16 cellular contexts compared by ENCODE assay signal in the genomic region with DNA sequence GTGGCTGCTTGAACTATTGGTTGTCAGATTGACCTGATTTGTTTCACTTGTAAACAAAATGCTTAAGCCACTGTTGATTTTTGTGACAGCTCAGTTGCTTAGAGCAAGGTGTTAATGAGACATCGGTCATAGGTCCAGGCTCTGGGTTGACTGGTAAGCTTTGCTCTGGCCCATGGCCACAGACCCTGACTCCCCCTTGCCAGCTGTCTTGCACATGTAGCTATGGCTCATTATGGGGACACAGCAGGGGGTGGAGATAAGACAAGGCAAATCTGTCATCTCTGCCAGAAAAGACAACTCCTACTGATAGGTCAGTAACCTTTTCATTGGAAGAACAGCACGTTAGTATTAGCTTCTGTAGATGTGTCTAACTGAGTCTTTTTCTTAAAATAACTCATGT.
DNase-seq lines count a peak whose midpoint lies in the region; ATAC-seq and TF ChIP-seq lines count a peak whose summit lies in the region.
"Had no signal": no experiment of that assay in that cellular context is flagged by ENCODE, and none has a peak within 500 bp of the region (broad histone marks: within the 10 kb centered on the region; RNA-seq: fewer than 3 reads in every experiment).

No MANE protein-coding gene starts in this region.

- DNase-seq in NCI-H1092 treated with DMSO at 0.1 percent for 48 hours (lab: John Stamatoyannopoulos, UW) (peak; percentile 1), NCI-H1092 (lab: John Stamatoyannopoulos, UW) (no peak), NCI-H82 treated with DMSO at 0.1 percent for 48 hours (lab: John Stamatoyannopoulos, UW; ENCODE audit: unreplicated experiment) (peak; percentile 7), stomach (no peak), posterior cingulate gyrus (no peak), NCI-H2107 (lab: John Stamatoyannopoulos, UW) (no peak)
- DNase-seq: 8988T; activated CD4-positive, alpha-beta memory T cell treated with anti-CD3 and anti-CD28 coated beads, Interleukin-2, amount 10 ng/mL, durations not matched to agents 7 days and 5 days; NCI-H526; nucleus accumbens; stimulated activated naive CD8-positive, alpha-beta T cell treated with anti-CD3 and anti-CD28 coated beads, Interleukin-15, amount 100 ng/mL, for 72 hours; T-cell had no signal

- WGBS in stomach, 5 donors: 33 to 57% (median 50%) methylated on average over 2 of the region's 2 CpGs

- TF ChIP-seq EP300 in stomach (IDR thresholded peaks at IDR 0.05): no peak

- H3K36me3 ChIP-seq in stomach: no peaks in the 10 kb centered on the region
- H3K36me3 ChIP-seq: gastroesophageal sphincter had no signal

- H3K27me3 ChIP-seq in stomach: no peaks in the 10 kb centered on the region
- H3K27me3 ChIP-seq: gastroesophageal sphincter had no signal

- intact Hi-C loops in stomach (cut with DNase I; ENCODE audit: low total_unique reads): no loop called here
- intact Hi-C loops in posterior cingulate gyrus (cut with DNase I): loop anchor here (10.0 kb wide), 2 partner anchors 63 to 97 kb away; partner anchors contain the start of gene KAT6B

- H3K27ac ChIP-seq in cingulate gyrus (ENCODE audit: low read depth, low read length): peak overlapping the region; percentile 51
- H3K27ac ChIP-seq in stomach: peak overlapping the region in 3 of 5 donors; percentile 0 to 87 (median 37)

- peaks cover 41 to 77% (median 65%) of the 10 kb centered on the region in 4 donors for H3K4me1 ChIP-seq in stomach

- H3K4me3 ChIP-seq in stomach: no peak overlapping the region
- H3K4me3 ChIP-seq: gastroesophageal sphincter had no signal

- TF ChIP-seq CTCF in stomach (IDR thresholded peaks at IDR 0.05): no peak

- peaks cover 0 to 5% (median 2%) of the 10 kb centered on the region in 4 donors for H3K9me3 ChIP-seq in stomach

- TF ChIP-seq POLR2A in stomach (IDR thresholded peaks at IDR 0.05): no peak

- ATAC-seq in GM21528 (IDR thresholded peaks at IDR 0.05; ENCODE audit: low FRiP score, unreplicated experiment): no peak
- ATAC-seq: activated naive CD4-positive, alpha-beta T cell treated with anti-CD3 and anti-CD28 coated beads, Interleukin-2, amount 50 U/mL, for 72 hours; gastroesophageal sphincter; stimulated activated naive CD8-positive, alpha-beta T cell treated with anti-CD3 and anti-CD28 coated beads, Interleukin-15, amount 100 ng/mL, for 72 hours; T-cell had no signal

Comparison
In these comparisons a context has a peak if more than half of its experiments do, and no peak if none do; other contexts are left out.
1. DNase-seq: peak in NCI-H1092 treated with DMSO at 0.1 percent for 48 hours (single experiment) and NCI-H82 treated with DMSO at 0.1 percent for 48 hours (single experiment); none in NCI-H1092 (single experiment), stomach (single experiment), posterior cingulate gyrus (0 of 10) and NCI-H2107 (single experiment).